Comparison of ENCODE assay signal across 1 cellular context in the genomic region with DNA sequence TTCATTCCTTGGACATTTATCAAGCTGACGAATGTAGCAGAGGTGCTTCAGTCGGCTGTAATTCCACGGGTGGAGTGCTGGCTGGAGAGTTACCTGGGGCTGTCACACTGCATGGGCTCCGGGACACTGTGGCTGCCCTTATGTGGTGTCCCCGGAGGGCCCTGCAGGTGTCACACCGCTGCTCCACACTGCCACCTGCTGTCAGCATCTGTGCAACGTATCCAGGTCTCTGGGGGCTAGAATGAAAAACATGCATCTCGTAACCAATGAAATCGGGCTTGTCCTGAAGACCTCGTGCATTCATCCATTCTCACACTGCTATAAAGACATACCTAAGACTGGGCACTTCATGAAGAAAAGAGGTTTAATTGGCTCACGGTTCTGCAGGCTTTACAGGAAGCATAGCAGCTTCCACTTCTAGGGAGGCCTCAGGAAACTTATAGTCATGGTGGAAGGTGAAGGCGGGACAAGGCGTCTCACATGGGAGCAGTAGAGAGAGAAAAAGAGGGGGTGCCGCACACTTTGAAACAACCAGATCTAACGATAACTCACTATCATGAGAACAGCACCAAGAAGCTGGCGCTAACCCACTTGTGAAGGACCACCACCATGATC.
TF ChIP-seq lines count a peak whose summit lies in the region.

No MANE protein-coding gene starts in this region.

TF ChIP-seq in Ishikawa, 13 proteins besides CTCF, POLR2A, EP300 and RAD21 (continued from another document):
- TF ChIP-seq, protein P1, sequence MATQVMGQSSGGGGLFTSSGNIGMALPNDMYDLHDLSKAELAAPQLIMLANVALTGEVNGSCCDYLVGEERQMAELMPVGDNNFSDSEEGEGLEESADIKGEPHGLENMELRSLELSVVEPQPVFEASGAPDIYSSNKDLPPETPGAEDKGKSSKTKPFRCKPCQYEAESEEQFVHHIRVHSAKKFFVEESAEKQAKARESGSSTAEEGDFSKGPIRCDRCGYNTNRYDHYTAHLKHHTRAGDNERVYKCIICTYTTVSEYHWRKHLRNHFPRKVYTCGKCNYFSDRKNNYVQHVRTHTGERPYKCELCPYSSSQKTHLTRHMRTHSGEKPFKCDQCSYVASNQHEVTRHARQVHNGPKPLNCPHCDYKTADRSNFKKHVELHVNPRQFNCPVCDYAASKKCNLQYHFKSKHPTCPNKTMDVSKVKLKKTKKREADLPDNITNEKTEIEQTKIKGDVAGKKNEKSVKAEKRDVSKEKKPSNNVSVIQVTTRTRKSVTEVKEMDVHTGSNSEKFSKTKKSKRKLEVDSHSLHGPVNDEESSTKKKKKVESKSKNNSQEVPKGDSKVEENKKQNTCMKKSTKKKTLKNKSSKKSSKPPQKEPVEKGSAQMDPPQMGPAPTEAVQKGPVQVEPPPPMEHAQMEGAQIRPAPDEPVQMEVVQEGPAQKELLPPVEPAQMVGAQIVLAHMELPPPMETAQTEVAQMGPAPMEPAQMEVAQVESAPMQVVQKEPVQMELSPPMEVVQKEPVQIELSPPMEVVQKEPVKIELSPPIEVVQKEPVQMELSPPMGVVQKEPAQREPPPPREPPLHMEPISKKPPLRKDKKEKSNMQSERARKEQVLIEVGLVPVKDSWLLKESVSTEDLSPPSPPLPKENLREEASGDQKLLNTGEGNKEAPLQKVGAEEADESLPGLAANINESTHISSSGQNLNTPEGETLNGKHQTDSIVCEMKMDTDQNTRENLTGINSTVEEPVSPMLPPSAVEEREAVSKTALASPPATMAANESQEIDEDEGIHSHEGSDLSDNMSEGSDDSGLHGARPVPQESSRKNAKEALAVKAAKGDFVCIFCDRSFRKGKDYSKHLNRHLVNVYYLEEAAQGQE (IDR thresholded peaks at IDR 0.05; ENCODE audit: low read depth): no peak
- no peak for TF ChIP-seq TCF12 (IDR thresholded peaks at IDR 0.05; ENCODE audit: low read depth)
